8 cellular contexts compared by ENCODE assay signal in the genomic region with DNA sequence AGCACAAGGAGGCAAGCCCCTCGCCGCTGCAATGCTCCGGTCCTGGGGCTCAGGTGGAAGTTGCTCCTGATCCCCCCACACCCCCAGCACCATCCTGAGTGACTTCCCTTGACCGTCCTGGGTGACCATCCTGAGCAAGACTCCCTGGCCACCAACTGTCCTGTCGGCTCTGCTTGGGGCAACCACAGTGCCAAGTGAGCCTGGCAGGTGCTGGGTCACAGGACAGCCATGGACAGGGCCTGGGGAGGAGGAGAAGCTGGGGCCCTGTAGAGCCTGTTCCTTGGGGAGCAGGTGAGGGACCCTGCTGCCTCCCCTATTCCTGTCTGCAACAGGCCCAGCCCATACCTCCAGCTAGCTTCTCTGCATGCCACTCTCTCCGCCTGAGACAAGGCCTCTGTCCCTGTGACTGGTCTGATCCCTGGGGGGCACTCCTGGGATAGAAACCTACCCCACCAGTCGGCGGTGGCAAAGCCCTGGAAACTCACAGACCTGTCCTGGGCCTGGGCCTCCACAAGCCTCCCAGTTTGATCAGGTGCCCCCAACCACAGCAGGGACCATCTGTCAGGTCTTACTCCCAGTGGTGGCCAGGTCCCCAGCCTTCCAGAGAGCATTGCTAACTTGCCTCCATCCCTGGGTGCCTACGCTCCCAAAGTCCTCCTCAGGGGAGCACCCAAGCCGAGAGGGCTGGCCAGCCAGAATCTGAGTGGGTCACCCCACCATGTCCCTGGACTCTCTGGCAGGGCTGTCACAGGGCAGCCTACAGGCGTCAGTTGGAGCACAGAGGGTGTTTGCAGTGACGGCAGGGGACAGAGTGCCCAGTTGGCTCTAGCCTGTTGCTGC.
DNase-seq lines count a peak whose midpoint lies in the region; ATAC-seq and TF ChIP-seq lines count a peak whose summit lies in the region.

No MANE protein-coding gene starts in this region.

- H3K4me3 Mint-ChIP-seq in activated T-helper 1 cell treated with anti-CD3 and anti-CD28 coated beads, Interleukin-12 subunit alpha, Interleukin-12 subunit beta, Interleukin-2, Interleukin-4 antibody, amounts not matched to agents 30 ng/mL and 10 ng/mL and 1 ng/mL, durations not matched to agents 14 hours and 24 hours and 36 hours = peak overlapping the region; percentile 39

- peaks cover 8% of the 10 kb centered on the region for H3K27me3 Mint-ChIP-seq in activated T-helper 1 cell treated with anti-CD3 and anti-CD28 coated beads, Interleukin-12 subunit alpha, Interleukin-12 subunit beta, Interleukin-2, Interleukin-4 antibody, amounts not matched to agents 30 ng/mL and 10 ng/mL and 1 ng/mL, durations not matched to agents 14 hours and 24 hours and 36 hours (ENCODE audit: insufficient read depth)

- H3K4me1 ChIP-seq in DOHH2 (ENCODE audit: control insufficient read depth, low read length) (peaks cover 14% of the 10 kb centered on the region), heart left ventricle (peaks cover 0 to 82% (median 58%) of the 10 kb centered on the region in 12 donors)

- peaks cover 33% of the 10 kb centered on the region for H3K27me3 ChIP-seq in DOHH2 (ENCODE audit: control insufficient read depth, low read length)
- no peaks in the 10 kb centered on the region for H3K27me3 ChIP-seq in heart left ventricle

- peak overlapping the region; percentile 40 for H3K27ac Mint-ChIP-seq in activated T-helper 1 cell treated with anti-CD3 and anti-CD28 coated beads, Interleukin-12 subunit alpha, Interleukin-12 subunit beta, Interleukin-2, Interleukin-4 antibody, amounts not matched to agents 30 ng/mL and 10 ng/mL and 1 ng/mL, durations not matched to agents 14 hours and 24 hours and 36 hours

- no peaks in the 10 kb centered on the region for H3K9me3 Mint-ChIP-seq in activated T-helper 1 cell treated with anti-CD3 and anti-CD28 coated beads, Interleukin-12 subunit alpha, Interleukin-12 subunit beta, Interleukin-2, Interleukin-4 antibody, amounts not matched to agents 30 ng/mL and 10 ng/mL and 1 ng/mL, durations not matched to agents 14 hours and 24 hours and 36 hours

- H3K9me2 ChIP-seq in DOHH2 (replicated peaks; ENCODE audit: control insufficient read depth, low read length) = no peaks in the 10 kb centered on the region

- TF ChIP-seq POLR2A in heart left ventricle (IDR thresholded peaks at IDR 0.05) = no peak

- no peaks in the 10 kb centered on the region for H4K20me1 ChIP-seq in DOHH2 (ENCODE audit: control insufficient read depth, insufficient read depth, low read depth, low read length)

- 20 to 46% (median 40%) methylated on average over 8 to 12 of the region's 12 CpGs for WGBS in heart left ventricle, 4 donors

- intact Hi-C loops in activated T-helper 1 cell treated with anti-CD3 and anti-CD28 coated beads, Interleukin-12 subunit alpha, Interleukin-12 subunit beta, Interleukin-2, Interleukin-4 antibody, amounts not matched to agents 30 ng/mL and 10 ng/mL and 1 ng/mL, durations not matched to agents 14 hours and 24 hours and 36 hours (cut with micrococcal nuclease) = no loop called here
- intact Hi-C loops in heart left ventricle (cut with DNase I) (no loop called here), posterior vena cava (cut with DNase I) (no loop called here)

- peak overlapping the region; percentile 46; the same call in 1 of the 2 replicates for H3K4me2 ChIP-seq in DOHH2 (ENCODE audit: low read length)

- no peak for DNase-seq in activated T-helper 1 cell treated with anti-CD3 and anti-CD28 coated beads, Interleukin-12 subunit alpha, Interleukin-12 subunit beta, Interleukin-2, Interleukin-4 antibody, amounts not matched to agents 30 ng/mL and 10 ng/mL and 1 ng/mL, durations not matched to agents 14 hours and 24 hours and 36 hours (ENCODE audit: low spot score)
- DNase-seq in heart left ventricle (peak in 2 of 5 donors; percentile 69 to 70), posterior vena cava (ENCODE audit: low spot score) (peak; percentile 68), DMS153 (lab: John Stamatoyannopoulos, UW) (no peak), AG20443 (ENCODE audit: low spot score) (no peak), SKM-1 treated with dmso at 0.1 percent for 144 hours (lab: John Stamatoyannopoulos, UW; ENCODE audit: unreplicated experiment) (no peak), CD1c-positive myeloid dendritic cell (ENCODE audit: extremely low spot score) (no peak)

- peak; percentile 60 to 80 (median 74) for ATAC-seq in heart left ventricle

- H3K36me3 ChIP-seq in DOHH2 (ENCODE audit: control insufficient read depth, low read length) (no peaks in the 10 kb centered on the region), heart left ventricle (peaks cover 0 to 9% (median 0%) of the 10 kb centered on the region in 9 donors)

- H3K4me1 Mint-ChIP-seq in activated T-helper 1 cell treated with anti-CD3 and anti-CD28 coated beads, Interleukin-12 subunit alpha, Interleukin-12 subunit beta, Interleukin-2, Interleukin-4 antibody, amounts not matched to agents 30 ng/mL and 10 ng/mL and 1 ng/mL, durations not matched to agents 14 hours and 24 hours and 36 hours (ENCODE audit: low read depth) = no peaks in the 10 kb centered on the region

- H3F3A ChIP-seq in DOHH2 (ENCODE audit: control insufficient read depth, insufficient read depth) = no peaks in the 10 kb centered on the region; the same call in 1 of the 2 replicates

- H3K9me3 ChIP-seq in DOHH2 (ENCODE audit: control insufficient read depth, insufficient read depth, low read length) (no peaks in the 10 kb centered on the region), heart left ventricle (no peaks in the 10 kb centered on the region)

- H3K27ac ChIP-seq in DOHH2 (ENCODE audit: low read depth, low read length) (no peak overlapping the region), heart left ventricle (peak overlapping the region; percentile 91 to 100 (median 95))

- 0 out of 2 replicates have a peak overlapping the region, but pooled peaks have one; percentile 37 for H3K4me3 ChIP-seq in DOHH2 (ENCODE audit: low read length)
- peak overlapping the region; percentile 32 to 75 (median 62) for H3K4me3 ChIP-seq in heart left ventricle

- H3K79me2 ChIP-seq in DOHH2 (ENCODE audit: control insufficient read depth, low read length) = no peaks in the 10 kb centered on the region

- no peak for TF ChIP-seq CTCF in DOHH2 (IDR thresholded peaks at IDR 0.05; ENCODE audit: low read depth, low read length, poor library complexity, severe bottlenecking)
- TF ChIP-seq CTCF in heart left ventricle (IDR thresholded peaks at IDR 0.05) = no peak

- H3K36me3 Mint-ChIP-seq in activated T-helper 1 cell treated with anti-CD3 and anti-CD28 coated beads, Interleukin-12 subunit alpha, Interleukin-12 subunit beta, Interleukin-2, Interleukin-4 antibody, amounts not matched to agents 30 ng/mL and 10 ng/mL and 1 ng/mL, durations not matched to agents 14 hours and 24 hours and 36 hours (ENCODE audit: low read depth) = no peaks in the 10 kb centered on the region
